23 cellular contexts compared by ENCODE assay signal in the genomic region with DNA sequence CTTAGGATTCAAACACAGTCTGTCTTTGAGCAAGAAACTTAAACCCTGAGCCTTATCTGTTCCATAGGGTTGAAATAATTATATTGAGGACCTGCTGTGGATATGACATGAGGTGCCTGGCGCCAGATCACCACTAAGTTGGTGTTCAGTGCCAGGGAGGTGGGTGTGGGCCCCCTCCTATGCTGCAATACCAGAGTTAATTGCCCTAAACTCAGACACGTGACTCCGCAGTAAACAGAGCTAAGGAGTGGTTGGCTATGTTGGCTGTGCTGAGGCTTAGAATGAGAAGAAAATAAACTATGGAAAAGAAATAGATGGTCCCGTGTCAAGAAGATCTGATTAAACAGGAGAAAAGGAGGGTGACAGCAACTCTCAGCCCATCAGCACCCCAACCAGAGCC.
"Had no signal": no experiment of that assay in that cellular context is flagged by ENCODE, and none has a peak within 500 bp of the region (broad histone marks: within the 10 kb centered on the region; RNA-seq: fewer than 3 reads in every experiment).

No MANE protein-coding gene starts in this region.

- H3K27ac Mint-ChIP-seq: activated B cell treated with CpG ODN at 0.5 μM for 24 hours; activated CD4-positive, alpha-beta T cell treated with anti-CD3 and anti-CD28 coated beads for 36 hours; activated naive CD4-positive, alpha-beta T cell treated with anti-CD3 and anti-CD28 coated beads, Interleukin-2, amount 10 ng/mL, durations not matched to agents 7 days and 5 days; activated naive CD8-positive, alpha-beta T cell treated with anti-CD3 and anti-CD28 coated beads, Interleukin-2, amount 50 U/mL, for 24 hours; memory B cell had no signal

- H3K4me3 ChIP-seq: body of pancreas, cardiac muscle cell, heart left ventricle, ovary, prostate gland, right atrium auricular region, tibial artery had no signal

- H3K27me3 Mint-ChIP-seq: activated B cell treated with CpG ODN at 0.5 μM for 24 hours; activated CD4-positive, alpha-beta T cell treated with anti-CD3 and anti-CD28 coated beads for 36 hours had no signal

- H3K9me3 ChIP-seq: body of pancreas, heart left ventricle, ovary, prostate gland, right atrium auricular region, tibial artery had no signal

- H3K36me3 ChIP-seq: cardiac muscle cell, heart left ventricle, ovary, prostate gland, right atrium auricular region, tibial artery had no signal

- H3K36me3 Mint-ChIP-seq: activated naive CD4-positive, alpha-beta T cell treated with anti-CD3 and anti-CD28 coated beads, Interleukin-2, amount 10 ng/mL, durations not matched to agents 7 days and 5 days; memory B cell; naive B cell had no signal

- H3K4me1 ChIP-seq: body of pancreas, prostate gland, right atrium auricular region, tibial artery had no signal

- H3K27me3 ChIP-seq: body of pancreas, cardiac muscle cell, heart left ventricle, ovary, right atrium auricular region had no signal

- DNase-seq: activated B cell treated with CpG ODN at 0.5 μM for 24 hours; activated CD4-positive, alpha-beta T cell treated with anti-CD3 and anti-CD28 coated beads for 36 hours; activated CD4-positive, alpha-beta T cell treated with anti-CD3 and anti-CD28 coated beads, Interleukin-2, amount 50 U/mL, for 4 hours; activated CD8-positive, alpha-beta memory T cell treated with anti-CD3 and anti-CD28 coated beads, Interleukin-2, amount 50 U/mL, for 48 hours; activated naive CD4-positive, alpha-beta T cell treated with anti-CD3 and anti-CD28 coated beads, Interleukin-2, amount 10 ng/mL, durations not matched to agents 7 days and 5 days; activated naive CD8-positive, alpha-beta T cell treated with anti-CD3 and anti-CD28 coated beads, Interleukin-2, amount 50 U/mL, for 24 hours; activated T-cell treated with anti-CD3 and anti-CD28 coated beads, Interleukin-2, amount 50 U/mL, for 48 hours; anterior cingulate cortex; body of pancreas; heart left ventricle; naive B cell; ovary; stimulated activated CD4-positive, alpha-beta T cell treated with anti-CD3 and anti-CD28 coated beads, Interleukin-4, amount 100 ng/mL, for 24 hours; stimulated activated naive CD8-positive, alpha-beta T cell treated with anti-CD3 and anti-CD28 coated beads, Interleukin-15, Interleukin-2, amounts not matched to agents 100 U/mL and 50 U/mL, for 24 hours; T1000; tibial artery had no signal

- ATAC-seq: activated CD4-positive, alpha-beta T cell treated with anti-CD3 and anti-CD28 coated beads for 36 hours; activated naive CD8-positive, alpha-beta T cell treated with anti-CD3 and anti-CD28 coated beads, Interleukin-2, amount 50 U/mL, for 24 hours; body of pancreas; heart left ventricle; stimulated activated naive CD8-positive, alpha-beta T cell treated with anti-CD3 and anti-CD28 coated beads, Interleukin-15, Interleukin-2, amounts not matched to agents 100 U/mL and 50 U/mL, for 24 hours had no signal

- H3K9me3 Mint-ChIP-seq: activated B cell treated with CpG ODN at 0.5 μM for 24 hours; activated naive CD4-positive, alpha-beta T cell treated with anti-CD3 and anti-CD28 coated beads, Interleukin-2, amount 10 ng/mL, durations not matched to agents 7 days and 5 days; activated naive CD8-positive, alpha-beta T cell treated with anti-CD3 and anti-CD28 coated beads, Interleukin-2, amount 50 U/mL, for 24 hours; memory B cell had no signal

- H3K4me3 Mint-ChIP-seq: activated B cell treated with CpG ODN at 0.5 μM for 24 hours; activated CD4-positive, alpha-beta T cell treated with anti-CD3 and anti-CD28 coated beads for 36 hours; activated naive CD4-positive, alpha-beta T cell treated with anti-CD3 and anti-CD28 coated beads, Interleukin-2, amount 10 ng/mL, durations not matched to agents 7 days and 5 days; activated naive CD8-positive, alpha-beta T cell treated with anti-CD3 and anti-CD28 coated beads, Interleukin-2, amount 50 U/mL, for 24 hours; memory B cell; naive B cell had no signal

- H3K27ac ChIP-seq: body of pancreas, cardiac muscle cell, epithelial cell of prostate, heart left ventricle, ovary, prostate gland, right atrium auricular region, tibial artery had no signal

- FAIRE-seq: islet of Langerhans, urothelium cell line had no signal

- H3K4me1 Mint-ChIP-seq: activated naive CD4-positive, alpha-beta T cell treated with anti-CD3 and anti-CD28 coated beads, Interleukin-2, amount 10 ng/mL, durations not matched to agents 7 days and 5 days had no signal
